In genomic region chrX:129968968-129969367, GRCh38 we compare ENCODE assay signal across 33 cellular contexts. TPM values are rescaled to one million over a fixed set of nuclear protein-coding genes. Genes with fewer than 3 reads are reported as not detected.
DNase-seq lines count a peak whose midpoint lies in the region; ATAC-seq, FAIRE-seq and TF ChIP-seq lines count a peak whose summit lies in the region.
"Had no signal": no experiment of that assay in that cellular context is flagged by ENCODE, and none has a peak within 500 bp of the region (broad histone marks: within the 10 kb centered on the region; RNA-seq: fewer than 3 reads in every experiment).

No MANE protein-coding gene starts in this region.

- no peak for TF ChIP-seq CTCF in SK-N-SH (IDR thresholded peaks at IDR 0.05)
- no peak for TF ChIP-seq CTCF in HEK293 (tag by site-specific recombination; IDR thresholded peaks at IDR 0.05)
- no peak for TF ChIP-seq CTCF in K562 (IDR thresholded peaks at IDR 0.05 in 2 of 3, conservative IDR thresholded peaks at IDR 0.05 in 1 of 3; ENCODE audit: insufficient read depth in 2 of 3, low read depth in 1 of 3, low read length in 3 of 3)

- H3K36me3 ChIP-seq in SK-N-SH (replicated peaks in 1 of 2; ENCODE audit: control insufficient read depth in 1 of 2, insufficient read depth in 2 of 2, low read length in 1 of 2) (no peaks in the 10 kb centered on the region), HEK293 (ENCODE audit: control insufficient read depth in 2 of 2, insufficient read depth in 1 of 2, low read length in 2 of 2) (no peaks in the 10 kb centered on the region), K562 (ENCODE audit: control insufficient read depth, insufficient read depth, low read length) (no peaks in the 10 kb centered on the region)
- H3K36me3 ChIP-seq: BE2C; BLaER1; BLaER1 treated with 17β-estradiol and CSF1 and Interleukin-3, amounts not matched to agents 10 nM and 100 nM had no signal

- H3K79me2 ChIP-seq in SK-N-SH (ENCODE audit: insufficient read depth) (no peaks in the 10 kb centered on the region), K562 (ENCODE audit: control insufficient read depth, insufficient read depth, low read length) (no peaks in the 10 kb centered on the region)

- H2AFZ ChIP-seq in SK-N-SH (ENCODE audit: low read depth): no peak overlapping the region
- no peak overlapping the region for H2AFZ ChIP-seq in K562 (ENCODE audit: low read depth, low read length)

- in situ Hi-C loops in K562 (cut with MboI): no loop called here

- H4K20me1 ChIP-seq in SK-N-SH (ENCODE audit: insufficient read depth): no peaks in the 10 kb centered on the region
- no peaks in the 10 kb centered on the region for H4K20me1 ChIP-seq in K562 (replicated peaks; ENCODE audit: control insufficient read depth, insufficient read depth, low read length)
- H4K20me1 ChIP-seq: BLaER1; BLaER1 treated with 17β-estradiol and CSF1 and Interleukin-3, amounts not matched to agents 10 nM and 100 nM had no signal

- no peak for DNase-seq in SK-N-SH
- no peak for DNase-seq in K562 (ENCODE audit: extremely low read depth in 1 of 4, low spot score in 3 of 4)
- no peak for DNase-seq in NCI-H2081 (lab: John Stamatoyannopoulos, UW)
- DNase-seq: 8988T; ACHN; AML-193; BE2C; C1 segment of cervical spinal cord; Caco-2; Calu3; CD4-positive, alpha-beta memory T cell; CD4-positive, alpha-beta T cell; CD4-positive, CD25-positive, alpha-beta regulatory T cell; CD8-positive, alpha-beta memory T cell; CD8-positive, alpha-beta T cell; COR-L47; DMS 273 treated with DMSO at 0.1 percent for 48 hours; DMS153; DMS53; DMS79; DMS79 treated with DMSO at 0.1 percent for 48 hours; DND-41; EL had no signal

- no peaks in the 10 kb centered on the region for H3K9me1 ChIP-seq in K562 (ENCODE audit: control insufficient read depth, insufficient read depth, low read length)

- H3K4me3 ChIP-seq in SK-N-SH (ENCODE audit: low read depth in 2 of 2, low read length in 1 of 2): no peak overlapping the region
- H3K4me3 ChIP-seq in HEK293 (ENCODE audit: low read depth, low read length): no peak overlapping the region
- no peak overlapping the region for H3K4me3 ChIP-seq in K562
- H3K4me3 ChIP-seq: A549; BLaER1; BLaER1 treated with 17β-estradiol and CSF1 and Interleukin-3, amounts not matched to agents 10 nM and 100 nM had no signal

- intact Hi-C loops in K562 (cut with micrococcal nuclease): no loop called here

- no peaks in the 10 kb centered on the region for H3K9me2 ChIP-seq in SK-N-SH

- H3K4me1 ChIP-seq in SK-N-SH (ENCODE audit: control insufficient read depth in 1 of 2, insufficient read depth in 2 of 2, low read depth in 1 of 2, low read length in 1 of 2) (no peaks in the 10 kb centered on the region), HEK293 (ENCODE audit: control insufficient read depth, insufficient read depth, low read length) (no peaks in the 10 kb centered on the region), K562 (replicated peaks in 1 of 2; ENCODE audit: control insufficient read depth in 2 of 2, insufficient read depth in 2 of 2, low read length in 2 of 2) (peaks cover 0 to 5% of the 10 kb centered on the region in 2 experiments; a peak in 3 of 5 replicates)
- H3K4me1 ChIP-seq: A549; BE2C; BLaER1; BLaER1 treated with 17β-estradiol and CSF1 and Interleukin-3, amounts not matched to agents 10 nM and 100 nM; Caco-2 had no signal

- CTCF ChIA-PET in SK-N-SH (lab: Yijun Ruan, JAX): interaction anchor here (2.0 kb wide), 1 partner anchor 43 kb away, joined by 7 read pairs; no protein-coding TSS in a partner anchor
- CTCF ChIA-PET in HEK293 (lab: Yijun Ruan, JAX): no interaction called here
- CTCF ChIA-PET in K562 (lab: Yijun Ruan, JAX; ENCODE audit: low intra/inter-chr PET ratio): no interaction called here

- no TSS peak for BruUV-seq in K562 (replicated peaks; lab: Mats Ljungman, UMichigan)

- H3K9ac ChIP-seq in SK-N-SH (no peak overlapping the region), K562 (ENCODE audit: insufficient read depth in 1 of 2, low read depth in 2 of 2, low read length in 2 of 2) (no peak overlapping the region)
- H3K9ac ChIP-seq: BLaER1; BLaER1 treated with 17β-estradiol and CSF1 and Interleukin-3, amounts not matched to agents 10 nM and 100 nM had no signal

- H3K9me3 ChIP-seq in SK-N-SH (no peaks in the 10 kb centered on the region), HEK293 (ENCODE audit: control insufficient read depth, insufficient read depth, low read depth, low read length) (no peaks in the 10 kb centered on the region), K562 (replicated peaks; ENCODE audit: control insufficient read depth, insufficient read depth, low read depth, low read length) (no peaks in the 10 kb centered on the region)
- H3K9me3 ChIP-seq: A549, BE2C, Caco-2 had no signal

- peaks cover 26% of the 10 kb centered on the region; the same call in 1 of the 2 replicates for H3K27me3 ChIP-seq in SK-N-SH (ENCODE audit: insufficient read depth)
- no peaks in the 10 kb centered on the region for H3K27me3 ChIP-seq in K562 (ENCODE audit: control insufficient read depth in 2 of 2, insufficient read depth in 2 of 2, low read length in 2 of 2)
- H3K27me3 ChIP-seq: BE2C had no signal

- WGBS in SK-N-SH (ENCODE audit: low lambda C conversion rate): 29% methylated on average over 3 of the region's 3 CpGs
- WGBS in K562 (ENCODE audit: insufficient coverage, low coverage, missing lambda C conversion rate): 17% methylated on average over 1 of the region's 3 CpGs

- ATAC-seq in SK-N-SH treated with all-trans-retinoic acid at 6 μM for 48 hours (no peak), K562 (no peak), HG03095 (IDR thresholded peaks at IDR 0.05; ENCODE audit: unreplicated experiment) (no peak)
- ATAC-seq: A549; CD8-positive, alpha-beta T cell had no signal

- FAIRE-seq in K562 (lab: Jason Lieb, UNC): no peak
- FAIRE-seq: A204.1, A549, D721Med had no signal

- H3F3A ChIP-seq in SK-N-SH (replicated peaks; ENCODE audit: insufficient read depth): no peaks in the 10 kb centered on the region

- POLR2A ChIA-PET in SK-N-SH (lab: Yijun Ruan, JAX): no interaction called here
- POLR2A ChIA-PET in HEK293 (lab: Yijun Ruan, JAX): no interaction called here
- POLR2A ChIA-PET in K562 (lab: Yijun Ruan, JAX): interaction anchor here (0.7 kb wide), 1 partner anchor 9 kb away, joined by 4 read pairs; no protein-coding TSS in a partner anchor

- no peak for TF ChIP-seq POLR2A in K562 (conservative IDR thresholded peaks at IDR 0.05)

- TF ChIP-seq EP300 in SK-N-SH (IDR thresholded peaks at IDR 0.05; ENCODE audit: borderline replicate concordance in 1 of 2, low read depth in 1 of 2, low read length in 1 of 2) (no peak), K562 (IDR thresholded peaks at IDR 0.05; ENCODE audit: low read length) (no peak)

- TF ChIP-seq RAD21 in SK-N-SH (IDR thresholded peaks at IDR 0.05; ENCODE audit: low read length) (no peak), K562 (CRISPR knock-in tag; conservative IDR thresholded peaks at IDR 0.05 in 1 of 2, IDR thresholded peaks at IDR 0.05 in 1 of 2) (no peak)

- no peak overlapping the region for H3K27ac ChIP-seq in SK-N-SH (ENCODE audit: low read depth in 2 of 2, low read length in 1 of 2)
- no peak overlapping the region for H3K27ac ChIP-seq in HEK293 (ENCODE audit: extremely low read depth, low read depth, low read length)
- H3K27ac ChIP-seq in K562 (ENCODE audit: extremely low read depth, low read depth, low read length): no peak overlapping the region
- H3K27ac ChIP-seq: 22Rv1; A549; BLaER1; BLaER1 treated with 17β-estradiol and CSF1 and Interleukin-3, amounts not matched to agents 10 nM and 100 nM; C4-2B had no signal

- H3K4me2 ChIP-seq in SK-N-SH (no peak overlapping the region), K562 (ENCODE audit: insufficient read depth, low read length) (no peak overlapping the region)
- H3K4me2 ChIP-seq: A549; BLaER1; BLaER1 treated with 17β-estradiol and CSF1 and Interleukin-3, amounts not matched to agents 10 nM and 100 nM had no signal

TF ChIP-seq in SK-N-SH treated with all-trans-retinoic acid at 6 μM for 48 hours, 23 proteins besides CTCF, POLR2A, EP300 and RAD21 (continues in another document):
- TF ChIP-seq SNAI2 (CRISPR knock-in tag; IDR thresholded peaks at IDR 0.05) (no peak), GLIS3 (CRISPR knock-in tag; IDR thresholded peaks at IDR 0.05) (no peak), ZFP3 (CRISPR knock-in tag; IDR thresholded peaks at IDR 0.05) (no peak)

TF ChIP-seq in SK-N-SH, 30 proteins besides CTCF, POLR2A, EP300 and RAD21 (continues in another document):
- TF ChIP-seq CHD2 (IDR thresholded peaks at IDR 0.05; ENCODE audit: low read length, partially characterized antibody) (no peak), RXRA (IDR thresholded peaks at IDR 0.05; ENCODE audit: borderline replicate concordance, low read depth) (no peak), NRF1 (IDR thresholded peaks at IDR 0.05; ENCODE audit: low read depth, low read length) (no peak)

TF ChIP-seq in HEK293, 187 proteins besides CTCF, POLR2A, EP300 and RAD21 (continues in another document):
- TF ChIP-seq ZNF146 (tag by site-specific recombination; IDR thresholded peaks at IDR 0.05) (peak; percentile 33; the same call in 1 of the 2 replicates), YY2 (tag by site-specific recombination; IDR thresholded peaks at IDR 0.05) (no peak)

RNA-seq across cellular contexts. Expression of gene BCORL1, which starts 13.5 kb away (rescaled TPM):
- polyA plus RNA-seq in SK-N-SH (2012; rRNA removed) (1.5 and 4.2 TPM in 2 replicates), K562 (2011; rRNA removed) (1.0 and 1.7 TPM in 2 replicates), K562 (2014; fragmentation: Illumina TruSeq; extraction: Trizol) (16.2 and 18.2 TPM in 2 replicates), K562 (2014; fragmentation: Nextera tagmentation; extraction: Ambion mirVana) (under 1 TPM; 0.48 to 0.55 TPM), K562 (2014; rRNA removed) (4.3 and 5.0 TPM in 2 replicates)
- 2.9 and 3.5 TPM in 2 replicates for polyA plus RNA-seq in SK-N-SH (2012; cell fraction: cytosol; rRNA removed)
- polyA plus RNA-seq in SK-N-SH (2012; cell fraction: nucleus; rRNA removed): 8.7 and 9.5 TPM in 2 replicates
- 14.0 and 23.7 TPM in 2 replicates for total RNA-seq in K562 (2011; cell fraction: chromatin; rRNA removed; ENCODE audit: low replicate concordance)
- total RNA-seq in K562 (2011; cell fraction: nucleolus; rRNA removed): 8.3 TPM in 2 replicates
- 9.8 and 10.6 TPM in 2 replicates for total RNA-seq in K562 (2011; cell fraction: nucleoplasm; rRNA removed)
- total RNA-seq in K562 (2014; rRNA removed) (3.3 and 4.5 TPM in 2 replicates), K562 (2014; rRNA removed; fragmentation: Illumina TruSeq; extraction: Trizol) (1.4 and 2.1 TPM in 2 replicates), K562 (2015; rRNA removed; fragmentation: Illumina TruSeq; extraction: Trizol) (2.1 and 3.3 TPM in 2 replicates), K562 (2021) (26.2 and 29.6 TPM in 2 replicates)
- polyA plus RNA-seq in K562 (2011; cell fraction: cytosol; rRNA removed): 1.1 and 1.2 TPM in 2 replicates
- polyA plus RNA-seq in K562 (2011; cell fraction: nucleus; rRNA removed): 4.0 and 5.7 TPM in 2 replicates
- polyA plus RNA-seq in K562 (2012): 9.5 and 11.9 TPM in 2 replicates
- polyA minus RNA-seq in K562 (2011; rRNA and poly(A)+ RNA removed): 1.8 and 2.1 TPM in 2 replicates
- 7.8 and 13.0 TPM in 2 replicates for polyA minus RNA-seq in K562 (2011; cell fraction: cytosol; rRNA and poly(A)+ RNA removed)
- polyA minus RNA-seq in K562 (2011; cell fraction: nucleus; rRNA and poly(A)+ RNA removed): 3.2 and 3.4 TPM in 2 replicates
